27 cellular contexts compared by ENCODE assay signal in the genomic region with DNA sequence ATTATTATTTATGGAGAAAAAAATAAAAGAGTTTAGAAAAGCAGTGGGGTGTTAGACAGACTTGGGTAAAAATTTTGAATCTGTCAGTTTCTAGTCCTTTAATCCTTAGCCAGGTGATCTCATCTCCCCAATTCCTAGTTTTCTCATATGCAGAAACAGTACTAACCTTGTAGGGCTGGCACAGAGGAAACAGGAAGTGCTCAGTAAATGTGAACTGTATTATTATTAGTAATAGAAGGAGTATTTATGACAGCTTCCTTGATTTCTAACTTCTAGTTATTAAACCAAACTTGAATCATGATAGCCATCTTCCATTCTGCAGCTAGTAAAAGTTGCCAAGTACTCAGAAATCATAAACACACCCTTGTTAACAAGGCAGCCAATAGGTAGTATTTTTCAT. TPM values are rescaled to one million over a fixed set of nuclear protein-coding genes. Genes with fewer than 3 reads are reported as not detected.
"Had no signal": no experiment of that assay in that cellular context is flagged by ENCODE, and none has a peak within 500 bp of the region (broad histone marks: within the 10 kb centered on the region; RNA-seq: fewer than 3 reads in every experiment).

No MANE protein-coding gene starts in this region.

- H3K27me3 ChIP-seq: ovary, testis had no signal

- H3K4me3 ChIP-seq: dorsolateral prefrontal cortex, gastrocnemius medialis, lung, ovary, psoas muscle, testis, tibial artery had no signal

- DNase-seq: dorsolateral prefrontal cortex; effector CD4-positive, alpha-beta T cell; gastrocnemius medialis; head of caudate nucleus; hippocampal formation; left colon; natural killer cell; occipital lobe; ovary; psoas muscle; retina; stimulated activated CD4-positive, alpha-beta T cell treated with anti-CD3 and anti-CD28 coated beads, Interleukin-2, amount 100 ng/mL, for 24 hours; stimulated activated CD4-positive, alpha-beta T cell treated with anti-CD3 and anti-CD28 coated beads, Interleukin-4, amount 100 ng/mL, for 24 hours; stimulated activated naive CD4-positive, alpha-beta T cell treated with Interleukin-2 at 50 U/mL for 16 hours; tibial artery had no signal

- H3K4me1 ChIP-seq: gastrocnemius medialis, psoas muscle, testis, tibial artery had no signal

- H3K9me3 ChIP-seq: gastrocnemius medialis, ovary, psoas muscle, testis, tibial artery had no signal

- ATAC-seq: esophagus mucosa; gastrocnemius medialis; left colon; natural killer cell; psoas muscle; sciatic nerve; stimulated activated effector memory CD8-positive, alpha-beta T cell treated with anti-CD3 and anti-CD28 coated beads, Interleukin-12 subunit alpha, Interleukin-12 subunit beta, amount 100 ng/mL, for 72 hours had no signal

- H3K36me3 ChIP-seq: gastrocnemius medialis, ovary, tibial artery had no signal

- FAIRE-seq: colon, islet of Langerhans, urothelium cell line had no signal

- H3K27ac ChIP-seq: dorsolateral prefrontal cortex, epithelial cell of prostate, gastrocnemius medialis, ovary, psoas muscle, testis, tibial artery had no signal

RNA-seq across cellular contexts. Expression of gene TBX20, which starts 12.5 kb away (rescaled TPM):
- total RNA-seq: cerebellum, dorsolateral prefrontal cortex, esophagus mucosa, gastrocnemius medialis, glomerular endothelial cell, natural killer cell, occipital lobe, psoas muscle, sciatic nerve had no signal
- polyA plus RNA-seq: lung, neural cell, ovary, psoas muscle had no signal
